Comparison of ENCODE assay signal across 9 cellular contexts in the genomic region with DNA sequence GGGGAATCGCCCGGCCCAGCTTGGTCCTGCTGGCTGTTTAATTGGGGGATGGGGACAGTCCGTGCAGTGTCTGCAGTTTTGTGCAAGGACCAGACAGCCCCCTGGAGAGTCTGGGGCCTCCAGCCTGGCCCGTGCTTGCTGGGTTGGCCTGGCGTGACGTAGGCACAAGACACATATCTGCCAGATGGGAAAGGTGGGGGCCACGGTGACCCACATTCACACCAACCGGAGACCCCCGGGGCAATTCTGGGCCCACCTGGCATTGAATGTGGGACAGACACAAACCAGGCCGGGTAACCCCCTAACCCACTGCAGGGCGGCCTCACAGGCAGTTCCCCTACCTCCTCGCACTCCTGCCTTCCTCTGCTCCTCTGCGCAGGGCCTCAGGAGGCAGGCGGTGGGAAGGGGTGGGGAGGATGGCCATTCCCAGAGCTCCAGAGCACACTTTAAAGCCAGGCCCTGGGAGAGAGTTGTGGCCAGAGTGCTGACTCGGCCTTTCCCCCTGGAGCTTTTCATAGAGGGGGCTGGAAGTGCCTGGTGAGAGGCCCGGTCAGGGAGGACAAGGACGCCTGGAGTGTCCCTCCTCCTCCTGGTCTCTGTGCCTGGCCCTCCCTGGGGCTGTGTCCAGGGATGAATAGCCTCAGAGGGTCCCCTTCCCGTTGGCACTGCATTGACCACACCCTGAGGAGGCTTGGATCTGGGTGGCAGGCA. TPM values are rescaled to one million over a fixed set of nuclear protein-coding genes. Genes with fewer than 3 reads are reported as not detected.
A peak's percentile ranks its signal among the peaks of the same experiment; 100 is the strongest.
DNase-seq lines count a peak whose midpoint lies in the region; ATAC-seq and TF ChIP-seq lines count a peak whose summit lies in the region.
"Had no signal": no experiment of that assay in that cellular context is flagged by ENCODE, and none has a peak within 500 bp of the region (broad histone marks: within the 10 kb centered on the region; RNA-seq: fewer than 3 reads in every experiment).

No MANE protein-coding gene starts in this region.

- no peaks in the 10 kb centered on the region for H3K36me3 Mint-ChIP-seq in CD8-positive, alpha-beta memory T cell

- peaks cover 7% of the 10 kb centered on the region for H3K4me1 ChIP-seq in CD8-positive, alpha-beta memory T cell (ENCODE audit: insufficient read depth, low read length)
- H3K4me1 ChIP-seq in RWPE2 (ENCODE audit: insufficient read depth, poor library complexity, severe bottlenecking) (no peaks in the 10 kb centered on the region), trophoblast cell (ENCODE audit: control insufficient read depth in 1 of 2, insufficient read depth in 2 of 2, low read length in 2 of 2) (peaks cover 26 to 28% of the 10 kb centered on the region in 2 experiments)

- ATAC-seq in RWPE2 (ENCODE audit: low read depth), result no peak
- no peak for ATAC-seq in GM19395 (IDR thresholded peaks at IDR 0.05; ENCODE audit: unreplicated experiment)

- H3K9me3 Mint-ChIP-seq in CD8-positive, alpha-beta memory T cell, result no peaks in the 10 kb centered on the region
- H3K9me3 Mint-ChIP-seq: activated B cell treated with CpG ODN at 0.5 μM for 24 hours had no signal

- POLR2A ChIA-PET in CD8-positive, alpha-beta memory T cell (lab: Charles Lee), result no interaction called here

- H4K8ac ChIP-seq in trophoblast cell (ENCODE audit: low read depth, low read length), result peak overlapping the region; percentile 78

- peaks cover 5 to 16% (median 6%) of the 10 kb centered on the region in 3 donors for H3K4me1 Mint-ChIP-seq in CD8-positive, alpha-beta memory T cell

- peak overlapping the region; percentile 31 for H3K4ac ChIP-seq in trophoblast cell (ENCODE audit: low read depth, low read length)

- peak overlapping the region; percentile 88 for H3K4me2 ChIP-seq in trophoblast cell (ENCODE audit: low read length)

- H3K27ac Mint-ChIP-seq in CD8-positive, alpha-beta memory T cell, result peak overlapping the region in 1 of 8 donors; percentile 71
- H3K27ac Mint-ChIP-seq: activated B cell treated with CpG ODN at 0.5 μM for 24 hours had no signal

- peak overlapping the region; percentile 74 for H3K9ac ChIP-seq in trophoblast cell (ENCODE audit: low read length)

- peak overlapping the region; percentile 23 for H2BK12ac ChIP-seq in trophoblast cell (ENCODE audit: low read length)

- peak overlapping the region; percentile 64 for H4K91ac ChIP-seq in trophoblast cell (ENCODE audit: low read depth, low read length)

- H2AK5ac ChIP-seq in trophoblast cell (ENCODE audit: low read length), result peak overlapping the region; percentile 32

- peak overlapping the region; percentile 57 for H3K14ac ChIP-seq in trophoblast cell (ENCODE audit: low read length)

- H3K18ac ChIP-seq in trophoblast cell (ENCODE audit: low read length), result peak overlapping the region; percentile 71

- TF ChIP-seq CTCF in RWPE2 (IDR thresholded peaks at IDR 0.05; ENCODE audit: poor library complexity, severe bottlenecking), result no peak

- H3K9me3 ChIP-seq in CD8-positive, alpha-beta memory T cell (ENCODE audit: low read length), result no peaks in the 10 kb centered on the region
- H3K9me3 ChIP-seq in RWPE2 (ENCODE audit: severe bottlenecking), result no peaks in the 10 kb centered on the region
- H3K9me3 ChIP-seq in trophoblast cell (ENCODE audit: insufficient read depth, low read depth, low read length), result no peaks in the 10 kb centered on the region

- peak overlapping the region; percentile 52 for H2BK5ac ChIP-seq in trophoblast cell (ENCODE audit: low read depth, low read length, poor library complexity)

- DNase-seq in CD8-positive, alpha-beta memory T cell, result no peak
- DNase-seq in RWPE2 (ENCODE audit: low spot score) (no peak), fibroblast of gingiva (ENCODE audit: low read depth) (peak; percentile 67), trophoblast cell (no peak), SKM-1 treated with dmso at 0.1 percent for 144 hours (lab: John Stamatoyannopoulos, UW; ENCODE audit: unreplicated experiment) (no peak), SHP77 treated with DMSO at 0.1 percent for 48 hours (lab: John Stamatoyannopoulos, UW) (no peak), NCI-H1092 treated with DMSO at 0.1 percent for 48 hours (lab: John Stamatoyannopoulos, UW) (no peak)
- DNase-seq: activated B cell treated with CpG ODN at 0.5 μM for 24 hours had no signal

- no peaks in the 10 kb centered on the region for H3K27me3 ChIP-seq in CD8-positive, alpha-beta memory T cell (ENCODE audit: insufficient read depth, low read length, poor library complexity, severe bottlenecking)
- no peaks in the 10 kb centered on the region for H3K27me3 ChIP-seq in RWPE2 (ENCODE audit: insufficient read depth, poor library complexity, severe bottlenecking)
- no peaks in the 10 kb centered on the region for H3K27me3 ChIP-seq in trophoblast cell (ENCODE audit: insufficient read depth, low read length)

- no peaks in the 10 kb centered on the region for H3K36me3 ChIP-seq in CD8-positive, alpha-beta memory T cell (ENCODE audit: insufficient read depth, low read length)
- H3K36me3 ChIP-seq in RWPE2 (ENCODE audit: low read depth), result no peaks in the 10 kb centered on the region
- H3K36me3 ChIP-seq in trophoblast cell (ENCODE audit: control insufficient read depth in 1 of 2, insufficient read depth in 2 of 2, low read length in 2 of 2), result peaks cover 13 to 22% of the 10 kb centered on the region in 2 experiments

- no peak overlapping the region for H3K4me3 ChIP-seq in CD8-positive, alpha-beta memory T cell (ENCODE audit: low read length)
- peak overlapping the region; percentile 64 for H3K4me3 ChIP-seq in RWPE2 (ENCODE audit: severe bottlenecking)
- H3K4me3 ChIP-seq in trophoblast cell (ENCODE audit: low read depth, low read length), result peak overlapping the region; percentile 55

- H3K23ac ChIP-seq in trophoblast cell (ENCODE audit: low read length), result no peak overlapping the region

- H3K27ac ChIP-seq in CD8-positive, alpha-beta memory T cell (ENCODE audit: low read depth, low read length), result no peak overlapping the region
- H3K27ac ChIP-seq in RWPE2 (ENCODE audit: poor library complexity, severe bottlenecking), result peak overlapping the region; percentile 45
- peak overlapping the region; percentile 90 for H3K27ac ChIP-seq in trophoblast cell (ENCODE audit: low read depth, low read length)

- CTCF ChIA-PET in CD8-positive, alpha-beta memory T cell (lab: Charles Lee), result no interaction called here

- no CpG with 5 or more reads among the region's 18 CpGs for WGBS in trophoblast cell (ENCODE audit: extremely low coverage, insufficient coverage, insufficient read length)

- peak overlapping the region; percentile 55 for H2BK120ac ChIP-seq in trophoblast cell (ENCODE audit: insufficient read depth, low read length, poor library complexity)

- peaks cover 11% of the 10 kb centered on the region for H3K79me2 ChIP-seq in trophoblast cell (ENCODE audit: control insufficient read depth, insufficient read depth, low read length, poor library complexity)

- peaks cover 24% of the 10 kb centered on the region for H3K79me1 ChIP-seq in trophoblast cell (ENCODE audit: low read length)

- H3K4me3 Mint-ChIP-seq in CD8-positive, alpha-beta memory T cell, result peak overlapping the region in 6 of 7 donors; percentile 80 to 88 (median 83)

- no peak overlapping the region for H4K12ac ChIP-seq in trophoblast cell (ENCODE audit: low read depth, low read length)

- peaks cover 9 to 35% of the 10 kb centered on the region in 2 donors for H3K27me3 Mint-ChIP-seq in CD8-positive, alpha-beta memory T cell

- no peak overlapping the region for H2AFZ ChIP-seq in trophoblast cell (ENCODE audit: insufficient read depth, low read length, poor library complexity)

RNA-seq across cellular contexts. Expression of a gene that starts 1.5 kb away (rescaled TPM):
- 10 to 100 TPM; 10.0 to 10.2 TPM for total RNA-seq in CD8-positive, alpha-beta memory T cell
- polyA plus RNA-seq in CD8-positive, alpha-beta memory T cell, result 0.08 TPM
- polyA plus RNA-seq in trophoblast cell (2013), result 70.3 and 73.6 TPM in 2 replicates
